ENCODE assay signal across 1 cellular context in the genomic region with DNA sequence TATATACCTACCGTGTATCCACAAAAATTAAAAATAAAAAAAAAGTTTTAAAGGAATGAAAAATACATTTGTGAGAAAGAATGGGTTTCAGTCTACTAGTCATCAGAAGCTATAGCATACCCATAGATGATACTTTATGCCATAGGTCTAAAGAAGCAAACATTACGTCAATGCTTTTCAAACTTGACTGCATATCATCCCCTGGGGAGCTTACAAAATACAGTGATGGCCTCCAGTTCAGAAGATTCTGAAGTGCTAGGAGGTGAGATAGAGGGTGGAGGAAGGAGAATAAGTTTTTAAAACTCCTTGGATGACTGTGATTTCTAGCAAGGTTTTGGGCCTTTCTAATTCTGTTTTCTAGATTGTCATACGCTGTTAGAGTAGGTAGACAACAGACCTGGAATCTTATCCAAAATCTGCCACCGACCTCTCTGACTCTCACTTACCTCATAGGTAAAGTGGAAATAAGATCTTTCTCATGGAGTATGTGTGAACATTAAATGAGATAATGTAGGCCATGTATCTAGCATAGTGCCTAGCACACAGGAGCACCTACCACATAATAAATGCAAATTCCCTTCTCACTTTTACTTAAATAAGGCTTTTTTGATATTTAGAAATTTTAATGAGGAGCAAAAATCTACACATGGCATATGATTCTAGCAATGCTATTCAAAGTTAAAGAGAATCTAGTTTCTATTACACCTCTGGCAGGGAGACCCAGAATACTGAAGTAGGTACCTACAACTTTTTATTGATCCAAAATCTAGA.
TF ChIP-seq lines count a peak whose summit lies in the region.

No MANE protein-coding gene starts in this region.

TF ChIP-seq in HepG2, 621 proteins besides CTCF, POLR2A, EP300 and RAD21 (continued from another document):
- no peak for TF ChIP-seq FOXK1 (CRISPR knock-in tag; IDR thresholded peaks at IDR 0.05; ENCODE audit: borderline replicate concordance, low read depth)
- TF ChIP-seq ESRRA (CRISPR knock-in tag; IDR thresholded peaks at IDR 0.05; ENCODE audit: low read depth): no peak
- TF ChIP-seq KLF16 (CRISPR knock-in tag; IDR thresholded peaks at IDR 0.05): peak in 1 of 2 experiments; percentile 18; a peak in 1 of 4 replicates
- TF ChIP-seq, protein P1, sequence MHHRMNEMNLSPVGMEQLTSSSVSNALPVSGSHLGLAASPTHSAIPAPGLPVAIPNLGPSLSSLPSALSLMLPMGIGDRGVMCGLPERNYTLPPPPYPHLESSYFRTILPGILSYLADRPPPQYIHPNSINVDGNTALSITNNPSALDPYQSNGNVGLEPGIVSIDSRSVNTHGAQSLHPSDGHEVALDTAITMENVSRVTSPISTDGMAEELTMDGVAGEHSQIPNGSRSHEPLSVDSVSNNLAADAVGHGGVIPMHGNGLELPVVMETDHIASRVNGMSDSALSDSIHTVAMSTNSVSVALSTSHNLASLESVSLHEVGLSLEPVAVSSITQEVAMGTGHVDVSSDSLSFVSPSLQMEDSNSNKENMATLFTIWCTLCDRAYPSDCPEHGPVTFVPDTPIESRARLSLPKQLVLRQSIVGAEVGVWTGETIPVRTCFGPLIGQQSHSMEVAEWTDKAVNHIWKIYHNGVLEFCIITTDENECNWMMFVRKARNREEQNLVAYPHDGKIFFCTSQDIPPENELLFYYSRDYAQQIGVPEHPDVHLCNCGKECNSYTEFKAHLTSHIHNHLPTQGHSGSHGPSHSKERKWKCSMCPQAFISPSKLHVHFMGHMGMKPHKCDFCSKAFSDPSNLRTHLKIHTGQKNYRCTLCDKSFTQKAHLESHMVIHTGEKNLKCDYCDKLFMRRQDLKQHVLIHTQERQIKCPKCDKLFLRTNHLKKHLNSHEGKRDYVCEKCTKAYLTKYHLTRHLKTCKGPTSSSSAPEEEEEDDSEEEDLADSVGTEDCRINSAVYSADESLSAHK (CRISPR knock-in tag; IDR thresholded peaks at IDR 0.05; ENCODE audit: borderline replicate concordance): no peak
- TF ChIP-seq, protein P2, sequence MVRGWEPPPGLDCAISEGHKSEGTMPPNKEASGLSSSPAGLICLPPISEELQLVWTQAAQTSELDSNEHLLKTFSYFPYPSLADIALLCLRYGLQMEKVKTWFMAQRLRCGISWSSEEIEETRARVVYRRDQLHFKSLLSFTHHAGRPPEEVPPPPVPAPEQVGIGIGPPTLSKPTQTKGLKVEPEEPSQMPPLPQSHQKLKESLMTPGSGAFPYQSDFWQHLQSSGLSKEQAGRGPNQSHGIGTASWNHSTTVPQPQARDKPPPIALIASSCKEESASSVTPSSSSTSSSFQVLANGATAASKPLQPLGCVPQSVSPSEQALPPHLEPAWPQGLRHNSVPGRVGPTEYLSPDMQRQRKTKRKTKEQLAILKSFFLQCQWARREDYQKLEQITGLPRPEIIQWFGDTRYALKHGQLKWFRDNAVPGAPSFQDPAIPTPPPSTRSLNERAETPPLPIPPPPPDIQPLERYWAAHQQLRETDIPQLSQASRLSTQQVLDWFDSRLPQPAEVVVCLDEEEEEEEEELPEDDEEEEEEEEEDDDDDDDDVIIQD (CRISPR knock-in tag; IDR thresholded peaks at IDR 0.05; ENCODE audit: low read depth): no peak
- no peak; the same call in 1 of the 2 replicates for TF ChIP-seq ZBTB8A (CRISPR knock-in tag; IDR thresholded peaks at IDR 0.05; ENCODE audit: borderline replicate concordance, low read depth)
- no peak for TF ChIP-seq AGO1 (IDR thresholded peaks at IDR 0.05; ENCODE audit: low read depth, low read length, poor library complexity, severe bottlenecking)
- no peak for TF ChIP-seq KMT2A (CRISPR knock-in tag; IDR thresholded peaks at IDR 0.05)
- peak; percentile 54; the same call in 1 of the 2 replicates for TF ChIP-seq RBFOX2 (IDR thresholded peaks at IDR 0.05; ENCODE audit: low read depth, low read length)
- TF ChIP-seq FOXK2 (IDR thresholded peaks at IDR 0.05): no peak
- TF ChIP-seq ZNF367 (CRISPR knock-in tag; IDR thresholded peaks at IDR 0.05; ENCODE audit: borderline replicate concordance): no peak
- TF ChIP-seq ZNF30 (CRISPR knock-in tag; IDR thresholded peaks at IDR 0.05): no peak
- TF ChIP-seq ZNF337 (CRISPR knock-in tag; IDR thresholded peaks at IDR 0.05; ENCODE audit: borderline replicate concordance, low read depth): 0 out of 2 replicates have a peak, but pooled peaks have one; percentile 6
- no peak for TF ChIP-seq SRY (CRISPR knock-in tag; IDR thresholded peaks at IDR 0.05)
- no peak for TF ChIP-seq ZNF17 (CRISPR knock-in tag; IDR thresholded peaks at IDR 0.05)
- no peak for TF ChIP-seq SIX4 (CRISPR knock-in tag; IDR thresholded peaks at IDR 0.05)
- TF ChIP-seq RFX3 (CRISPR knock-in tag; IDR thresholded peaks at IDR 0.05): 0 out of 2 replicates have a peak, but pooled peaks have one; percentile 21
- no peak for TF ChIP-seq ZFP37 (CRISPR knock-in tag; IDR thresholded peaks at IDR 0.05; ENCODE audit: borderline replicate concordance)
- no peak for TF ChIP-seq ZNF382 (CRISPR knock-in tag; IDR thresholded peaks at IDR 0.05; ENCODE audit: borderline replicate concordance)
- no peak for TF ChIP-seq ZBTB7A (CRISPR knock-in tag; IDR thresholded peaks at IDR 0.05)
- TF ChIP-seq ZNF230 (CRISPR knock-in tag; IDR thresholded peaks at IDR 0.05): peak; percentile 15; the same call in 1 of the 2 replicates
- TF ChIP-seq, protein P3, sequence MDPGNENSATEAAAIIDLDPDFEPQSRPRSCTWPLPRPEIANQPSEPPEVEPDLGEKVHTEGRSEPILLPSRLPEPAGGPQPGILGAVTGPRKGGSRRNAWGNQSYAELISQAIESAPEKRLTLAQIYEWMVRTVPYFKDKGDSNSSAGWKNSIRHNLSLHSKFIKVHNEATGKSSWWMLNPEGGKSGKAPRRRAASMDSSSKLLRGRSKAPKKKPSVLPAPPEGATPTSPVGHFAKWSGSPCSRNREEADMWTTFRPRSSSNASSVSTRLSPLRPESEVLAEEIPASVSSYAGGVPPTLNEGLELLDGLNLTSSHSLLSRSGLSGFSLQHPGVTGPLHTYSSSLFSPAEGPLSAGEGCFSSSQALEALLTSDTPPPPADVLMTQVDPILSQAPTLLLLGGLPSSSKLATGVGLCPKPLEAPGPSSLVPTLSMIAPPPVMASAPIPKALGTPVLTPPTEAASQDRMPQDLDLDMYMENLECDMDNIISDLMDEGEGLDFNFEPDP (CRISPR knock-in tag; conservative IDR thresholded peaks at IDR 0.05): no peak
- no peak for TF ChIP-seq ZFAT (CRISPR knock-in tag; conservative IDR thresholded peaks at IDR 0.05)
- 0 out of 2 replicates have a peak, but pooled peaks have one; percentile 14 for TF ChIP-seq MIER2 (CRISPR knock-in tag; IDR thresholded peaks at IDR 0.05)
- no peak for TF ChIP-seq TOE1 (CRISPR knock-in tag; IDR thresholded peaks at IDR 0.05)
- 0 out of 2 replicates have a peak, but pooled peaks have one; percentile 12 for TF ChIP-seq FOXA3 (CRISPR knock-in tag; IDR thresholded peaks at IDR 0.05)
- no peak for TF ChIP-seq ZNF788 (CRISPR knock-in tag; IDR thresholded peaks at IDR 0.05; ENCODE audit: borderline replicate concordance)
- peak; percentile 51; the same call in 1 of the 2 replicates for TF ChIP-seq KLF11 (CRISPR knock-in tag; IDR thresholded peaks at IDR 0.05)
- no peak for TF ChIP-seq GTF2F1 (IDR thresholded peaks at IDR 0.05; ENCODE audit: low read length)
- TF ChIP-seq ZNF136 (CRISPR knock-in tag; IDR thresholded peaks at IDR 0.05; ENCODE audit: low read depth): no peak
- TF ChIP-seq ZNF510 (CRISPR knock-in tag; IDR thresholded peaks at IDR 0.05; ENCODE audit: low read depth): 0 out of 2 replicates have a peak, but pooled peaks have one; percentile 14
- TF ChIP-seq ATM (IDR thresholded peaks at IDR 0.05; ENCODE audit: borderline replicate concordance): no peak
- no peak for TF ChIP-seq ZNF850 (CRISPR knock-in tag; conservative IDR thresholded peaks at IDR 0.05)
- TF ChIP-seq ELF1 (CRISPR knock-in tag; IDR thresholded peaks at IDR 0.05): no peak
- no peak for TF ChIP-seq POLR2G (IDR thresholded peaks at IDR 0.05; ENCODE audit: low read depth, low read length)
- TF ChIP-seq ZSCAN9 (CRISPR knock-in tag; IDR thresholded peaks at IDR 0.05; ENCODE audit: borderline replicate concordance): 0 out of 2 replicates have a peak, but pooled peaks have one; percentile 39
- no peak for TF ChIP-seq ZNF232 (CRISPR knock-in tag; IDR thresholded peaks at IDR 0.05; ENCODE audit: borderline replicate concordance)
